ENCODE assay signal across 8 cellular contexts in genomic region chr10:110413903-110414562, GRCh38.
DNase-seq lines count a peak whose midpoint lies in the region; ATAC-seq, FAIRE-seq and TF ChIP-seq lines count a peak whose summit lies in the region.

No MANE protein-coding gene starts in this region.

- peak overlapping the region; percentile 93 for H3K27ac ChIP-seq in GM12878 (ENCODE audit: control insufficient read depth, insufficient read depth)
- H3K27ac ChIP-seq in colonic mucosa = no peak overlapping the region

- H3K4me2 ChIP-seq in GM12878 (ENCODE audit: control insufficient read depth, insufficient read depth) = peak overlapping the region; percentile 83

- FAIRE-seq in GM12878 (lab: Jason Lieb, UNC) = no peak

- no peak for TF ChIP-seq RAD21 in GM12878 (IDR thresholded peaks at IDR 0.05; ENCODE audit: insufficient read depth, low read depth, low read length)

- TF ChIP-seq CTCF in GM12878 (IDR thresholded peaks at IDR 0.05 in 2 of 3, conservative IDR thresholded peaks at IDR 0.05 in 1 of 3; ENCODE audit: control insufficient read depth in 2 of 3, extremely low read depth in 1 of 3, insufficient read depth in 1 of 3, low read depth in 3 of 3, low read length in 3 of 3) (no peak), colonic mucosa (IDR thresholded peaks at IDR 0.05) (no peak)

- SMC1A ChIA-PET in GM12878 (lab: Charles Lee; ENCODE audit: uncharacterized antibody, unreplicated experiment) = interaction anchor here (0.6 to 13.3 kb wide), 22 partner anchors 8 to 185 kb away, joined by 3 to 283 read pairs (median 8); partner anchors contain the start of gene DUSP5

- intact Hi-C loops in GM12878 (cut with micrococcal nuclease; ENCODE audit: unreplicated experiment) = loop anchor here (1.0 to 2.0 kb wide), 8 partner anchors 12 to 133 kb away; partner anchors contain the start of gene DUSP5
- intact Hi-C loops in colonic mucosa (cut with DNase I) = no loop called here

- ATAC-seq in GM19397 (IDR thresholded peaks at IDR 0.05; ENCODE audit: unreplicated experiment) = peak; percentile 3
- peak; percentile 4 for ATAC-seq in HG03442 (IDR thresholded peaks at IDR 0.05; ENCODE audit: unreplicated experiment)
- ATAC-seq in GM12878 = peak; percentile 36

- H3K4me1 ChIP-seq in GM12878 (ENCODE audit: control insufficient read depth, insufficient read depth, low read length) = peaks cover 75% of the 10 kb centered on the region
- H3K4me1 ChIP-seq in colonic mucosa = peaks cover 15% of the 10 kb centered on the region

- H4K20me1 ChIP-seq in GM12878 (ENCODE audit: control insufficient read depth, insufficient read depth) = no peaks in the 10 kb centered on the region

- H3K9me3 ChIP-seq in GM12878 (replicated peaks; ENCODE audit: control insufficient read depth, insufficient read depth, low read length) (peaks cover 2% of the 10 kb centered on the region; the same call in 1 of the 3 replicates), colonic mucosa (no peaks in the 10 kb centered on the region)

- RAD21 ChIA-PET in GM12878 (lab: Charles Lee; ENCODE audit: unreplicated experiment) = interaction anchor here (0.8 to 14.4 kb wide), 25 partner anchors 8 to 133 kb away, joined by 3 to 241 read pairs (median 6); partner anchors contain the start of gene DUSP5

- H3K4me3 ChIP-seq in GM12878 (no peak overlapping the region), colonic mucosa (no peak overlapping the region)

- TF ChIP-seq EP300 in GM12878 (IDR thresholded peaks at IDR 0.05; ENCODE audit: borderline replicate concordance in 1 of 2, control insufficient read depth in 1 of 2, low read depth in 2 of 2, low read length in 2 of 2) = no peak

- 30% methylated on average over 11 of the region's 11 CpGs for WGBS in GM12878 (ENCODE audit: insufficient coverage, insufficient replicate concordance, low lambda C conversion rate, missing lambda C conversion rate)

- H3K27me3 ChIP-seq in GM12878 (replicated peaks in 1 of 2; ENCODE audit: control insufficient read depth in 2 of 2, insufficient read depth in 2 of 2, low read length in 1 of 2) (no peaks in the 10 kb centered on the region), colonic mucosa (no peaks in the 10 kb centered on the region)

- in situ Hi-C loops in ACHN (cut with HindIII; ENCODE audit: low pct_ligation_motif_present, low pct_unique_long_range_greater_than_20kb, low sequenced_read_pairs) (no loop called here), GM12878 (cut with MboI) (loop anchor here (5.0 kb wide), 1 partner anchor 57 kb away; no protein-coding TSS in a partner anchor)

- TF ChIP-seq POLR2A in GM12878 (IDR thresholded peaks at IDR 0.05; ENCODE audit: low read depth, low read length) = no peak

- TSS peak; percentile 47 for BruUV-seq in GM12878 (replicated peaks; lab: Mats Ljungman, UMichigan)

- CTCF ChIA-PET in GM12878 (lab: Yijun Ruan, JAX) = interaction anchor here (0.6 to 8.7 kb wide), 13 partner anchors 12 to 94 kb away, joined by 3 to 124 read pairs (median 4); partner anchors contain the start of gene DUSP5

- peak overlapping the region; percentile 56 for H3K9ac ChIP-seq in GM12878 (ENCODE audit: control insufficient read depth, insufficient read depth, low read length)
- no peak overlapping the region for H3K9ac ChIP-seq in colonic mucosa (ENCODE audit: low read depth in 2 of 2, low read length in 2 of 2)

- no peaks in the 10 kb centered on the region for H3K79me2 ChIP-seq in GM12878 (ENCODE audit: control insufficient read depth, insufficient read depth, low read length)

- H3K36me3 ChIP-seq in GM12878 (ENCODE audit: control insufficient read depth in 2 of 2, insufficient read depth in 2 of 2, low read length in 1 of 2) = no peaks in the 10 kb centered on the region
- no peaks in the 10 kb centered on the region for H3K36me3 ChIP-seq in colonic mucosa

- H2AFZ ChIP-seq in GM12878 (ENCODE audit: control insufficient read depth, low read depth, low read length) = peak overlapping the region; percentile 24

- POLR2A ChIA-PET in GM12878 (lab: Charles Lee) = interaction anchor here (0.5 to 11.9 kb wide), 11 partner anchors 15 to 368 kb away, joined by 3 to 117 read pairs (median 4); no protein-coding TSS in a partner anchor

- DNase-seq in ACHN = peak; percentile 41
- no peak for DNase-seq in GM12878 (ENCODE audit: low read depth, low spot score)
- DNase-seq in colonic mucosa = no peak
- DNase-seq in cerebellar cortex (ENCODE audit: low spot score) = no peak
- DNase-seq in activated effector memory CD4-positive, alpha-beta T cell treated with Interleukin-2 at 50 U/mL for 16 hours = no peak
- DNase-seq in superior temporal gyrus (ENCODE audit: extremely low spot score) = no peak

TF ChIP-seq in GM12878, 131 proteins besides CTCF, POLR2A, EP300 and RAD21 (continues in another document):
- no peak for TF ChIP-seq ZNF687 (IDR thresholded peaks at IDR 0.05)
- no peak for TF ChIP-seq BRCA1 (IDR thresholded peaks at IDR 0.05; ENCODE audit: low read depth, low read length)
- no peak for TF ChIP-seq HDAC2 (IDR thresholded peaks at IDR 0.05)
- TF ChIP-seq PKNOX1 (IDR thresholded peaks at IDR 0.05) = no peak
- TF ChIP-seq HDGF (IDR thresholded peaks at IDR 0.05) = no peak
- TF ChIP-seq RCOR1 (conservative IDR thresholded peaks at IDR 0.05; ENCODE audit: low read depth, low read length) = no peak
- no peak; the same call in 1 of the 2 replicates for TF ChIP-seq RAD51 (IDR thresholded peaks at IDR 0.05)
- TF ChIP-seq TBL1XR1 (IDR thresholded peaks at IDR 0.05; ENCODE audit: low read depth, low read length) = no peak
- no peak for TF ChIP-seq CREB1 (IDR thresholded peaks at IDR 0.05; ENCODE audit: low read depth)
- TF ChIP-seq IRF3 (IDR thresholded peaks at IDR 0.05) = no peak
- TF ChIP-seq POLR2AphosphoS5 (IDR thresholded peaks at IDR 0.05; ENCODE audit: low read length) = 0 out of 2 replicates have a peak, but pooled peaks have one; percentile 34
- TF ChIP-seq LARP7 (IDR thresholded peaks at IDR 0.05) = peak; percentile 22; the same call in 1 of the 2 replicates
- TF ChIP-seq MLLT1 (IDR thresholded peaks at IDR 0.05) = no peak
- 0 out of 2 replicates have a peak, but pooled peaks have one; percentile 46 for TF ChIP-seq SMARCA5 (IDR thresholded peaks at IDR 0.05)
- no peak for TF ChIP-seq YBX1 (IDR thresholded peaks at IDR 0.05)
